Comparison of ENCODE assay signal across 16 cellular contexts in the genomic region with DNA sequence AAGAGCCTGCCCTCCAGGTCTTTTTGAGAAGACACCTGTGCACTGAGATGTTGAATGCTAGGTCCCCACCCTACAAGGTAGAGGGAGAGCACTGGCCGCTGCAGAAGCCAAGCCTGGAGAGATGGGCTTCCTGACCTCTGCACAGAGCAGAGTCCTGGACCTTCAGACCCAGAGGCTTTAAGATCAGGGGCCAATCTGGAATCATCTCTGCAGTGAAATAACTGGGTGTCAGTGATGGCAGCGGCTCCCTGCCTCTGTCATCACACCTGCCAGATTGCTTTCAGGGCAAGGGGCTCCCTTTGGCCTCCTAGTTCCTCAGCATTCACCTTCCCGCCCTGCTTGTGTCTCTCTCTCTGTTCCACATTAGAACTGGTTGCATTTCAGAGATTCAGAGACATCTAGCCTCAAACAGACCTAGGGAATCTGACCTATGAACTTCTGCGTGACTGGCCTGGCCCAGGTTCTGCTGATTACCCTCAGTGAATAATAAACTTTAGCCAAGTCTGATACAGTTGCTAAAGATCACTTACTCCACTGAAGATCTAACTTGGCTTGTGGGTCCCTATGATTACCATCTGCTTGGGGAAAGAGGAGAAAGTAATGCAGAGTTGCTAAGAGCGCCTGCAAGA.
A peak's percentile ranks its signal among the peaks of the same experiment; 100 is the strongest.
DNase-seq lines count a peak whose midpoint lies in the region; ATAC-seq, FAIRE-seq and TF ChIP-seq lines count a peak whose summit lies in the region.
"Had no signal": no experiment of that assay in that cellular context is flagged by ENCODE, and none has a peak within 500 bp of the region (broad histone marks: within the 10 kb centered on the region; RNA-seq: fewer than 3 reads in every experiment).

No MANE protein-coding gene starts in this region.

- H3K9me3 Mint-ChIP-seq in activated CD8-positive, alpha-beta T cell treated with anti-CD3 and anti-CD28 coated beads for 36 hours, result no peaks in the 10 kb centered on the region
- H3K9me3 Mint-ChIP-seq: CD4-positive, alpha-beta memory T cell had no signal

- POLR2A ChIA-PET in activated CD8-positive, alpha-beta T cell treated with anti-CD3 and anti-CD28 coated beads for 36 hours (lab: Charles Lee), result no interaction called here

- 90% methylated on average over 5 of the region's 5 CpGs for WGBS in right cardiac atrium
- WGBS in right lobe of liver (ENCODE audit: insufficient coverage, low coverage, low lambda C conversion rate, missing lambda C conversion rate), result 52% methylated on average over 3 of the region's 5 CpGs
- WGBS in small intestine, 3 donors, result 40 to 72% (median 57%) methylated on average over 5 of the region's 5 CpGs

- H3K4me3 Mint-ChIP-seq in activated CD8-positive, alpha-beta T cell treated with anti-CD3 and anti-CD28 coated beads for 36 hours, result no peak overlapping the region
- H3K4me3 Mint-ChIP-seq: CD14-positive monocyte; CD4-positive, alpha-beta memory T cell had no signal

- ATAC-seq in right cardiac atrium (no peak), right lobe of liver (peak; percentile 83 to 89 (median 86))
- ATAC-seq in activated CD8-positive, alpha-beta T cell treated with anti-CD3 and anti-CD28 coated beads for 36 hours, result no peak

- H3K4me1 Mint-ChIP-seq in activated CD8-positive, alpha-beta T cell treated with anti-CD3 and anti-CD28 coated beads for 36 hours (ENCODE audit: low read depth), result no peaks in the 10 kb centered on the region
- H3K4me1 Mint-ChIP-seq: CD14-positive monocyte; CD4-positive, alpha-beta memory T cell had no signal

- TF ChIP-seq POLR2A in right lobe of liver (IDR thresholded peaks at IDR 0.05), result no peak

- H3K36me3 Mint-ChIP-seq in activated CD8-positive, alpha-beta T cell treated with anti-CD3 and anti-CD28 coated beads for 36 hours (ENCODE audit: low read depth), result no peaks in the 10 kb centered on the region
- H3K36me3 Mint-ChIP-seq: CD14-positive monocyte had no signal

- H3K9me3 ChIP-seq in cardiac muscle cell (ENCODE audit: low read depth) (no peaks in the 10 kb centered on the region), right cardiac atrium (ENCODE audit: control insufficient read depth, low read length) (no peaks in the 10 kb centered on the region), right lobe of liver (no peaks in the 10 kb centered on the region), small intestine (ENCODE audit: control insufficient read depth, low read depth) (no peaks in the 10 kb centered on the region)
- H3K9me3 ChIP-seq: BLaER1, HAP-1 had no signal

- H3K27me3 Mint-ChIP-seq in activated CD8-positive, alpha-beta T cell treated with anti-CD3 and anti-CD28 coated beads for 36 hours, result no peaks in the 10 kb centered on the region

- H3K27me3 ChIP-seq in cardiac muscle cell, result no peaks in the 10 kb centered on the region
- H3K27me3 ChIP-seq in right cardiac atrium (ENCODE audit: control insufficient read depth, insufficient read depth), result no peaks in the 10 kb centered on the region
- H3K27me3 ChIP-seq in right lobe of liver, result no peaks in the 10 kb centered on the region
- H3K27me3 ChIP-seq in small intestine (ENCODE audit: control insufficient read depth in 2 of 2, insufficient read depth in 2 of 2, low read length in 2 of 2), result no peaks in the 10 kb centered on the region
- H3K27me3 ChIP-seq: BLaER1 had no signal

- TF ChIP-seq CTCF in cardiac muscle cell (IDR thresholded peaks at IDR 0.05; ENCODE audit: low read depth, low read length), result no peak
- TF ChIP-seq CTCF in right lobe of liver (IDR thresholded peaks at IDR 0.05), result no peak
- TF ChIP-seq CTCF in GM10266 (IDR thresholded peaks at IDR 0.05; ENCODE audit: control insufficient read depth, insufficient read depth, low read depth, missing control alignments), result no peak
- TF ChIP-seq CTCF in activated CD8-positive, alpha-beta T cell treated with anti-CD3 and anti-CD28 coated beads for 36 hours (IDR thresholded peaks at IDR 0.05), result no peak

- H3K27ac ChIP-seq in cardiac muscle cell, result peak overlapping the region; percentile 96
- H3K27ac ChIP-seq in right cardiac atrium (ENCODE audit: low read length), result no peak overlapping the region
- H3K27ac ChIP-seq in right lobe of liver, result peak overlapping the region in 1 of 3 donors; percentile 26
- peak overlapping the region in 1 of 2 donors; percentile 14 for H3K27ac ChIP-seq in small intestine (ENCODE audit: low read depth in 1 of 2, low read length in 1 of 2)
- H3K27ac ChIP-seq: BLaER1 had no signal

- no peaks in the 10 kb centered on the region for H3K36me3 ChIP-seq in cardiac muscle cell
- no peaks in the 10 kb centered on the region for H3K36me3 ChIP-seq in right lobe of liver
- H3K36me3 ChIP-seq in small intestine (ENCODE audit: control insufficient read depth in 2 of 2, insufficient read depth in 2 of 2, low read length in 2 of 2), result no peaks in the 10 kb centered on the region
- H3K36me3 ChIP-seq: BLaER1, HAP-1 had no signal

- FAIRE-seq in small intestine (lab: Jason Lieb, UNC), result no peak
- FAIRE-seq: GM12891, GM19239 had no signal

- no peak for DNase-seq in cardiac muscle cell (ENCODE audit: low read depth in 1 of 2, low spot score in 1 of 2)
- no peak for DNase-seq in right cardiac atrium
- peak in 1 of 3 donors; percentile 70 for DNase-seq in right lobe of liver
- DNase-seq in small intestine, result peak; percentile 61
- no peak for DNase-seq in foreskin melanocyte
- DNase-seq in GM10266 (ENCODE audit: extremely low spot score), result no peak
- DNase-seq in activated CD8-positive, alpha-beta T cell treated with anti-CD3 and anti-CD28 coated beads for 36 hours, result no peak
- DNase-seq: 8988T; CD4-positive, alpha-beta memory T cell; DND-41; EL had no signal

- intact Hi-C loops in right cardiac atrium (cut with DNase I) (no loop called here), right lobe of liver (cut with DNase I) (no loop called here)
- intact Hi-C loops in activated CD8-positive, alpha-beta T cell treated with anti-CD3 and anti-CD28 coated beads for 36 hours (cut with micrococcal nuclease), result no loop called here

- H3K27ac Mint-ChIP-seq in activated CD8-positive, alpha-beta T cell treated with anti-CD3 and anti-CD28 coated beads for 36 hours, result no peak overlapping the region
- H3K27ac Mint-ChIP-seq: CD14-positive monocyte; CD4-positive, alpha-beta memory T cell had no signal

- H3K4me3 ChIP-seq in cardiac muscle cell, result no peak overlapping the region
- no peak overlapping the region for H3K4me3 ChIP-seq in right cardiac atrium (ENCODE audit: low read length)
- H3K4me3 ChIP-seq in right lobe of liver, result no peak overlapping the region
- no peak overlapping the region for H3K4me3 ChIP-seq in small intestine (ENCODE audit: low read depth in 1 of 2, low read length in 2 of 2)
- H3K4me3 ChIP-seq: BLaER1, HAP-1 had no signal

- H3K4me1 ChIP-seq in cardiac muscle cell (ENCODE audit: low read depth) (peaks cover 80% of the 10 kb centered on the region), right cardiac atrium (ENCODE audit: control insufficient read depth, insufficient read depth, low read length) (peaks cover 2% of the 10 kb centered on the region), right lobe of liver (peaks cover 0 to 25% (median 8%) of the 10 kb centered on the region in 4 donors), small intestine (ENCODE audit: control insufficient read depth in 2 of 2, insufficient read depth in 1 of 2, low read depth in 1 of 2, low read length in 1 of 2) (peaks cover 0 to 7% of the 10 kb centered on the region in 2 donors)
- H3K4me1 ChIP-seq: BLaER1, HAP-1 had no signal

- CTCF ChIA-PET in activated CD8-positive, alpha-beta T cell treated with anti-CD3 and anti-CD28 coated beads for 36 hours (lab: Charles Lee), result interaction anchor here (1.2 to 5.3 kb wide), 2 partner anchors 25 to 321 kb away, joined by 3 to 29 read pairs; no protein-coding TSS in a partner anchor

Comparison
In these comparisons a context has a peak if more than half of its experiments do, and no peak if none do; other contexts are left out.
1. ATAC-seq: peak in right lobe of liver (4 of 4); none in right cardiac atrium (0 of 2) and activated CD8-positive, alpha-beta T cell treated with anti-CD3 and anti-CD28 coated beads for 36 hours (single experiment).